Comparison of ENCODE assay signal across 1 cellular context in genomic region chr2:74440378-74441110, GRCh38.
A peak's percentile ranks its signal among the peaks of the same experiment; 100 is the strongest.
TF ChIP-seq lines count a peak whose summit lies in the region.

No MANE protein-coding gene starts in this region.

TF ChIP-seq in H1, 55 proteins besides CTCF, POLR2A, EP300 and RAD21:
- TF ChIP-seq TEAD4 (IDR thresholded peaks at IDR 0.05; ENCODE audit: low read depth, low read length), result peak; percentile 56; the same call in 1 of the 2 replicates
- TF ChIP-seq SP2 (IDR thresholded peaks at IDR 0.05; ENCODE audit: low read length), result no peak
- TF ChIP-seq E2F6 (IDR thresholded peaks at IDR 0.05), result peak; percentile 47; the same call in 1 of the 2 replicates
- TF ChIP-seq TCF12 (IDR thresholded peaks at IDR 0.05; ENCODE audit: low read depth, low read length), result 0 out of 2 replicates have a peak, but pooled peaks have one; percentile 13
- no peak for TF ChIP-seq CBX8 (IDR thresholded peaks at IDR 0.05; ENCODE audit: borderline replicate concordance, low read depth, low read length)
- TF ChIP-seq CHD1 (IDR thresholded peaks at IDR 0.05; ENCODE audit: low read depth, low read length), result no peak
- TF ChIP-seq BACH1 (IDR thresholded peaks at IDR 0.05; ENCODE audit: low read length), result peak; percentile 61
- no peak for TF ChIP-seq RXRA (IDR thresholded peaks at IDR 0.05; ENCODE audit: insufficient read depth, low read depth, low read length)
- no peak for TF ChIP-seq SUZ12 (IDR thresholded peaks at IDR 0.05; ENCODE audit: low read length)
- TF ChIP-seq SIN3A (conservative IDR thresholded peaks at IDR 0.05 in 1 of 2, IDR thresholded peaks at IDR 0.05 in 1 of 2; ENCODE audit: low read depth in 1 of 2, low read length in 2 of 2), result peak; percentile 77 to 81; a peak in 2 of 4 replicates
- TF ChIP-seq JUND (IDR thresholded peaks at IDR 0.05; ENCODE audit: low read length), result no peak
- peak; percentile 57 for TF ChIP-seq TAF7 (optimal IDR thresholded peaks at IDR 0.05; ENCODE audit: borderline replicate concordance, low read depth, low read length)
- TF ChIP-seq TAF1 (IDR thresholded peaks at IDR 0.05; ENCODE audit: low read depth, low read length), result peak; percentile 69; the same call in 1 of the 2 replicates
- TF ChIP-seq YY1 (IDR thresholded peaks at IDR 0.05; ENCODE audit: low read depth, low read length), result no peak
- no peak for TF ChIP-seq ZNF274 (IDR thresholded peaks at IDR 0.05; ENCODE audit: borderline replicate concordance, extremely low read depth, low read length)
- no peak for TF ChIP-seq CHD2 (IDR thresholded peaks at IDR 0.05; ENCODE audit: low read length)
- peak; percentile 4 for TF ChIP-seq CTBP2 (IDR thresholded peaks at IDR 0.05; ENCODE audit: borderline replicate concordance, insufficient read depth, insufficient read length, low read length)
- peak; percentile 52; the same call in 1 of the 2 replicates for TF ChIP-seq TBP (IDR thresholded peaks at IDR 0.05; ENCODE audit: low read depth, low read length)
- TF ChIP-seq SIRT6 (IDR thresholded peaks at IDR 0.05; ENCODE audit: low read length), result no peak
- TF ChIP-seq PHF8 (conservative IDR thresholded peaks at IDR 0.05; ENCODE audit: low read depth, low read length), result peak; percentile 63
- peak; percentile 89; the same call in 1 of the 2 replicates for TF ChIP-seq EGR1 (IDR thresholded peaks at IDR 0.05; ENCODE audit: borderline replicate concordance, low read depth, low read length)
- no peak for TF ChIP-seq EZH2 (IDR thresholded peaks at IDR 0.05; ENCODE audit: low read depth, low read length, severe bottlenecking)
- no peak for TF ChIP-seq NRF1 (IDR thresholded peaks at IDR 0.05; ENCODE audit: low read depth, low read length)
- TF ChIP-seq KDM5A (IDR thresholded peaks at IDR 0.05; ENCODE audit: low read length), result no peak
- TF ChIP-seq GABPA (IDR thresholded peaks at IDR 0.05; ENCODE audit: borderline replicate concordance, insufficient read depth, low read length), result no peak
- TF ChIP-seq SRF (IDR thresholded peaks at IDR 0.05; ENCODE audit: low read depth, low read length), result no peak
- TF ChIP-seq CREB1 (IDR thresholded peaks at IDR 0.05), result 0 out of 2 replicates have a peak, but pooled peaks have one; percentile 13
- TF ChIP-seq JUN (IDR thresholded peaks at IDR 0.05; ENCODE audit: low read depth, low read length), result no peak
- no peak for TF ChIP-seq SIX5 (IDR thresholded peaks at IDR 0.05; ENCODE audit: low read depth, low read length)
- no peak for TF ChIP-seq BCL11A (IDR thresholded peaks at IDR 0.05; ENCODE audit: low read depth in 2 of 2, low read length in 2 of 2)
- TF ChIP-seq SAP30 (IDR thresholded peaks at IDR 0.05; ENCODE audit: insufficient read depth, insufficient replicate concordance, low read length), result peak; percentile 32
- TF ChIP-seq ATF2 (IDR thresholded peaks at IDR 0.05; ENCODE audit: low read length), result 0 out of 2 replicates have a peak, but pooled peaks have one; percentile 55
- TF ChIP-seq NANOG (IDR thresholded peaks at IDR 0.05; ENCODE audit: insufficient read depth, low read depth, low read length, poor library complexity, severe bottlenecking), result no peak
- no peak for TF ChIP-seq RFX5 (IDR thresholded peaks at IDR 0.05; ENCODE audit: borderline replicate concordance, low read depth, low read length)
- TF ChIP-seq BRCA1 (IDR thresholded peaks at IDR 0.05; ENCODE audit: low read depth, low read length), result no peak
- no peak for TF ChIP-seq KDM1A (IDR thresholded peaks at IDR 0.05; ENCODE audit: borderline replicate concordance, low read length)
- TF ChIP-seq HDAC6 (IDR thresholded peaks at IDR 0.05; ENCODE audit: low read depth, low read length), result no peak
- peak; percentile 76 for TF ChIP-seq ASH2L (IDR thresholded peaks at IDR 0.05; ENCODE audit: low read length)
- TF ChIP-seq SP4 (IDR thresholded peaks at IDR 0.05; ENCODE audit: low read length), result peak; percentile 77; the same call in 1 of the 2 replicates
- peak; percentile 81; the same call in 1 of the 2 replicates for TF ChIP-seq SP1 (IDR thresholded peaks at IDR 0.05; ENCODE audit: low read depth, low read length)
- no peak for TF ChIP-seq MAX (IDR thresholded peaks at IDR 0.05)
- TF ChIP-seq POU5F1 (IDR thresholded peaks at IDR 0.05; ENCODE audit: low read depth, low read length), result no peak
